Comparison of ENCODE assay signal across 2 cellular contexts in genomic region chr5:87828545-87829213, GRCh38.
TF ChIP-seq lines count a peak whose summit lies in the region.

No MANE protein-coding gene starts in this region.

TF ChIP-seq in liver, 16 proteins besides CTCF, POLR2A, EP300 and RAD21 (continued from another document):
- peak; percentile 6 for TF ChIP-seq MAX (IDR thresholded peaks at IDR 0.05)
- TF ChIP-seq RXRA (IDR thresholded peaks at IDR 0.05): peak in 1 of 2 donors; percentile 20

TF ChIP-seq in HepG2, 621 proteins besides CTCF, POLR2A, EP300 and RAD21:
- TF ChIP-seq HES4 (CRISPR knock-in tag; IDR thresholded peaks at IDR 0.05; ENCODE audit: borderline replicate concordance) (no peak), KDM2A (CRISPR knock-in tag; IDR thresholded peaks at IDR 0.05; ENCODE audit: borderline replicate concordance, low read depth) (no peak), NFE2 (CRISPR knock-in tag; IDR thresholded peaks at IDR 0.05) (no peak), ZNF577 (CRISPR knock-in tag; IDR thresholded peaks at IDR 0.05; ENCODE audit: borderline replicate concordance, low read depth) (no peak), FOXA3 (CRISPR knock-in tag; IDR thresholded peaks at IDR 0.05) (no peak), ZSCAN21 (CRISPR knock-in tag; IDR thresholded peaks at IDR 0.05; ENCODE audit: borderline replicate concordance) (no peak), SALL1 (CRISPR knock-in tag; IDR thresholded peaks at IDR 0.05) (no peak), ZNF710 (CRISPR knock-in tag; IDR thresholded peaks at IDR 0.05; ENCODE audit: borderline replicate concordance) (no peak), TEAD3 (CRISPR knock-in tag; optimal IDR thresholded peaks at IDR 0.05; ENCODE audit: borderline replicate concordance) (no peak), ZNF281 (CRISPR knock-in tag; IDR thresholded peaks at IDR 0.05; ENCODE audit: borderline replicate concordance) (no peak), SALL2 (CRISPR knock-in tag; IDR thresholded peaks at IDR 0.05) (no peak), PCBP1 (IDR thresholded peaks at IDR 0.05; ENCODE audit: borderline replicate concordance, low read depth, low read length) (no peak), ETV5 (CRISPR knock-in tag; IDR thresholded peaks at IDR 0.05; ENCODE audit: borderline replicate concordance) (no peak), ZBTB42 (CRISPR knock-in tag; IDR thresholded peaks at IDR 0.05) (no peak), SRSF1 (optimal IDR thresholded peaks at IDR 0.05; ENCODE audit: low read depth, low read length) (no peak)
- TF ChIP-seq, protein P1, sequence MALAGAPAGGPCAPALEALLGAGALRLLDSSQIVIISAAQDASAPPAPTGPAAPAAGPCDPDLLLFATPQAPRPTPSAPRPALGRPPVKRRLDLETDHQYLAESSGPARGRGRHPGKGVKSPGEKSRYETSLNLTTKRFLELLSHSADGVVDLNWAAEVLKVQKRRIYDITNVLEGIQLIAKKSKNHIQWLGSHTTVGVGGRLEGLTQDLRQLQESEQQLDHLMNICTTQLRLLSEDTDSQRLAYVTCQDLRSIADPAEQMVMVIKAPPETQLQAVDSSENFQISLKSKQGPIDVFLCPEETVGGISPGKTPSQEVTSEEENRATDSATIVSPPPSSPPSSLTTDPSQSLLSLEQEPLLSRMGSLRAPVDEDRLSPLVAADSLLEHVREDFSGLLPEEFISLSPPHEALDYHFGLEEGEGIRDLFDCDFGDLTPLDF (CRISPR knock-in tag; IDR thresholded peaks at IDR 0.05): no peak
